Comparison of ENCODE assay signal across 1 cellular context in genomic region chr19:43606569-43607229, GRCh38.
TF ChIP-seq lines count a peak whose summit lies in the region.

No MANE protein-coding gene starts in this region.

TF ChIP-seq in HEK293, 187 proteins besides CTCF, POLR2A, EP300 and RAD21 (continued from another document):
- TF ChIP-seq ZNF621 (tag by site-specific recombination; IDR thresholded peaks at IDR 0.05) (no peak), PRDM2 (tag by site-specific recombination; IDR thresholded peaks at IDR 0.05; ENCODE audit: borderline replicate concordance) (no peak), ZBTB48 (tag by site-specific recombination; IDR thresholded peaks at IDR 0.05) (no peak), ZNF391 (tag by site-specific recombination; IDR thresholded peaks at IDR 0.05; ENCODE audit: borderline replicate concordance, low read depth) (0 out of 2 replicates have a peak, but pooled peaks have one; percentile 14), ZNF335 (tag by site-specific recombination; conservative IDR thresholded peaks at IDR 0.05) (0 out of 2 replicates have a peak, but pooled peaks have one; percentile 9), ZNF510 (tag by site-specific recombination; IDR thresholded peaks at IDR 0.05; ENCODE audit: insufficient replicate concordance) (no peak), ZNF692 (tag by site-specific recombination; IDR thresholded peaks at IDR 0.05) (no peak), GLIS2 (tag by site-specific recombination; IDR thresholded peaks at IDR 0.05) (peak; percentile 25; the same call in 1 of the 2 replicates)
